ENCODE assay signal across 7 cellular contexts in genomic region chr11:1444321-1444720, GRCh38. TPM values are rescaled to one million over a fixed set of nuclear protein-coding genes. Genes with fewer than 3 reads are reported as not detected.
"Had no signal": no experiment of that assay in that cellular context is flagged by ENCODE, and none has a peak within 500 bp of the region (broad histone marks: within the 10 kb centered on the region; RNA-seq: fewer than 3 reads in every experiment).

No MANE protein-coding gene starts in this region.

- DNase-seq: GM23248, GOT3, HFFc6, IMR-90 had no signal

- H3K27ac ChIP-seq: GM23248 had no signal

- H3K27ac Mint-ChIP-seq: HFFc6 had no signal

- ATAC-seq: HCT116, K562 had no signal

- H3K4me3 ChIP-seq: GM23248, HAP-1, K562 had no signal

- H3K9me3 Mint-ChIP-seq: HFFc6 had no signal

- H3K4me3 Mint-ChIP-seq: HFFc6 had no signal

- H3K9me3 ChIP-seq: HAP-1 had no signal

- H3K4me1 ChIP-seq: HAP-1 had no signal

RNA-seq across cellular contexts. Expression of gene BRSK2, which starts 54.6 kb away (rescaled TPM):
- polyA plus RNA-seq: GM23248 had no signal
